Comparison of ENCODE assay signal across 2 cellular contexts in genomic region chr21:41613421-41613998, GRCh38.
TF ChIP-seq lines count a peak whose summit lies in the region.

No MANE protein-coding gene starts in this region.

TF ChIP-seq in SK-N-SH, 30 proteins besides CTCF, POLR2A, EP300 and RAD21 (continued from another document):
- TF ChIP-seq, protein P1, sequence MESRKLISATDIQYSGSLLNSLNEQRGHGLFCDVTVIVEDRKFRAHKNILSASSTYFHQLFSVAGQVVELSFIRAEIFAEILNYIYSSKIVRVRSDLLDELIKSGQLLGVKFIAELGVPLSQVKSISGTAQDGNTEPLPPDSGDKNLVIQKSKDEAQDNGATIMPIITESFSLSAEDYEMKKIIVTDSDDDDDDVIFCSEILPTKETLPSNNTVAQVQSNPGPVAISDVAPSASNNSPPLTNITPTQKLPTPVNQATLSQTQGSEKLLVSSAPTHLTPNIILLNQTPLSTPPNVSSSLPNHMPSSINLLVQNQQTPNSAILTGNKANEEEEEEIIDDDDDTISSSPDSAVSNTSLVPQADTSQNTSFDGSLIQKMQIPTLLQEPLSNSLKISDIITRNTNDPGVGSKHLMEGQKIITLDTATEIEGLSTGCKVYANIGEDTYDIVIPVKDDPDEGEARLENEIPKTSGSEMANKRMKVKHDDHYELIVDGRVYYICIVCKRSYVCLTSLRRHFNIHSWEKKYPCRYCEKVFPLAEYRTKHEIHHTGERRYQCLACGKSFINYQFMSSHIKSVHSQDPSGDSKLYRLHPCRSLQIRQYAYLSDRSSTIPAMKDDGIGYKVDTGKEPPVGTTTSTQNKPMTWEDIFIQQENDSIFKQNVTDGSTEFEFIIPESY (IDR thresholded peaks at IDR 0.05; ENCODE audit: borderline replicate concordance, low read depth): no peak
- no peak for TF ChIP-seq MXI1 (IDR thresholded peaks at IDR 0.05; ENCODE audit: low read depth, low read length)
- TF ChIP-seq REST (IDR thresholded peaks at IDR 0.05; ENCODE audit: low read depth, low read length): no peak
- no peak for TF ChIP-seq MEF2A (IDR thresholded peaks at IDR 0.05; ENCODE audit: borderline replicate concordance, low read depth)
- TF ChIP-seq TCF12 (IDR thresholded peaks at IDR 0.05): no peak
- TF ChIP-seq, protein P2, sequence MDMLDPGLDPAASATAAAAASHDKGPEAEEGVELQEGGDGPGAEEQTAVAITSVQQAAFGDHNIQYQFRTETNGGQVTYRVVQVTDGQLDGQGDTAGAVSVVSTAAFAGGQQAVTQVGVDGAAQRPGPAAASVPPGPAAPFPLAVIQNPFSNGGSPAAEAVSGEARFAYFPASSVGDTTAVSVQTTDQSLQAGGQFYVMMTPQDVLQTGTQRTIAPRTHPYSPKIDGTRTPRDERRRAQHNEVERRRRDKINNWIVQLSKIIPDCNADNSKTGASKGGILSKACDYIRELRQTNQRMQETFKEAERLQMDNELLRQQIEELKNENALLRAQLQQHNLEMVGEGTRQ (IDR thresholded peaks at IDR 0.05; ENCODE audit: borderline replicate concordance, low read depth, low read length): no peak
- TF ChIP-seq, protein P3, sequence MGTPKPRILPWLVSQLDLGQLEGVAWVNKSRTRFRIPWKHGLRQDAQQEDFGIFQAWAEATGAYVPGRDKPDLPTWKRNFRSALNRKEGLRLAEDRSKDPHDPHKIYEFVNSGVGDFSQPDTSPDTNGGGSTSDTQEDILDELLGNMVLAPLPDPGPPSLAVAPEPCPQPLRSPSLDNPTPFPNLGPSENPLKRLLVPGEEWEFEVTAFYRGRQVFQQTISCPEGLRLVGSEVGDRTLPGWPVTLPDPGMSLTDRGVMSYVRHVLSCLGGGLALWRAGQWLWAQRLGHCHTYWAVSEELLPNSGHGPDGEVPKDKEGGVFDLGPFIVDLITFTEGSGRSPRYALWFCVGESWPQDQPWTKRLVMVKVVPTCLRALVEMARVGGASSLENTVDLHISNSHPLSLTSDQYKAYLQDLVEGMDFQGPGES (IDR thresholded peaks at IDR 0.05; ENCODE audit: low read depth, low read length): no peak
- no peak for TF ChIP-seq SIN3A (IDR thresholded peaks at IDR 0.05; ENCODE audit: borderline replicate concordance, low read depth, low read length)
- TF ChIP-seq USF1 (IDR thresholded peaks at IDR 0.05; ENCODE audit: borderline replicate concordance, low read depth): no peak
- TF ChIP-seq FOXJ3 (CRISPR knock-in tag; IDR thresholded peaks at IDR 0.05): no peak
- no peak for TF ChIP-seq RFX5 (IDR thresholded peaks at IDR 0.05; ENCODE audit: low read length)
- TF ChIP-seq POLR2AphosphoS5 (IDR thresholded peaks at IDR 0.05; ENCODE audit: low read depth, low read length): no peak

TF ChIP-seq in SK-N-SH treated with all-trans-retinoic acid at 6 μM for 48 hours, 23 proteins besides CTCF, POLR2A, EP300 and RAD21 (continued from another document):
- TF ChIP-seq, protein P4, sequence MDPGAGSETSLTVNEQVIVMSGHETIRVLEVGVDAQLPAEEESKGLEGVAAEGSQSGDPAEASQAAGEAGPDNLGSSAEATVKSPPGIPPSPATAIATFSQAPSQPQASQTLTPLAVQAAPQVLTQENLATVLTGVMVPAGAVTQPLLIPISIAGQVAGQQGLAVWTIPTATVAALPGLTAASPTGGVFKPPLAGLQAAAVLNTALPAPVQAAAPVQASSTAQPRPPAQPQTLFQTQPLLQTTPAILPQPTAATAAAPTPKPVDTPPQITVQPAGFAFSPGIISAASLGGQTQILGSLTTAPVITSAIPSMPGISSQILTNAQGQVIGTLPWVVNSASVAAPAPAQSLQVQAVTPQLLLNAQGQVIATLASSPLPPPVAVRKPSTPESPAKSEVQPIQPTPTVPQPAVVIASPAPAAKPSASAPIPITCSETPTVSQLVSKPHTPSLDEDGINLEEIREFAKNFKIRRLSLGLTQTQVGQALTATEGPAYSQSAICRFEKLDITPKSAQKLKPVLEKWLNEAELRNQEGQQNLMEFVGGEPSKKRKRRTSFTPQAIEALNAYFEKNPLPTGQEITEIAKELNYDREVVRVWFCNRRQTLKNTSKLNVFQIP (CRISPR knock-in tag; IDR thresholded peaks at IDR 0.05; ENCODE audit: borderline replicate concordance, low read depth): no peak
- TF ChIP-seq TCF4 (CRISPR knock-in tag; IDR thresholded peaks at IDR 0.05; ENCODE audit: borderline replicate concordance) (no peak), BACH2 (CRISPR knock-in tag; IDR thresholded peaks at IDR 0.05; ENCODE audit: borderline replicate concordance) (no peak), SNAI2 (CRISPR knock-in tag; IDR thresholded peaks at IDR 0.05) (no peak), ISL1 (CRISPR knock-in tag; IDR thresholded peaks at IDR 0.05) (no peak), CSDC2 (CRISPR knock-in tag; IDR thresholded peaks at IDR 0.05) (no peak), ARNTL (CRISPR knock-in tag; IDR thresholded peaks at IDR 0.05; ENCODE audit: borderline replicate concordance, low read depth) (no peak), ZNF8 (CRISPR knock-in tag; IDR thresholded peaks at IDR 0.05) (no peak), TSHZ2 (CRISPR knock-in tag; IDR thresholded peaks at IDR 0.05) (no peak), CREB5 (CRISPR knock-in tag; IDR thresholded peaks at IDR 0.05; ENCODE audit: low read depth) (no peak)
TF ChIP-seq in SK-N-SH treated with all-trans-retinoic acid at 6 μM for 48 hours: peak in this region for 0.
